26 cellular contexts compared by ENCODE assay signal in genomic region chr1:188295157-188295556, GRCh38.
"Had no signal": no experiment of that assay in that cellular context is flagged by ENCODE, and none has a peak within 500 bp of the region (broad histone marks: within the 10 kb centered on the region; RNA-seq: fewer than 3 reads in every experiment).

No MANE protein-coding gene starts in this region.

- DNase-seq: activated CD4-positive, alpha-beta T cell treated with anti-CD3 and anti-CD28 coated beads, Interleukin-2, amount 50 U/mL, for 1 hour; activated CD8-positive, alpha-beta memory T cell treated with anti-CD3 and anti-CD28 coated beads for 24 hours; activated CD8-positive, alpha-beta memory T cell treated with anti-CD3 and anti-CD28 coated beads, Interleukin-2, amount 50 U/mL, for 48 hours; activated effector memory CD4-positive, alpha-beta T cell treated with Interleukin-2 at 50 U/mL for 16 hours; activated naive CD4-positive, alpha-beta T cell treated with anti-CD3 and anti-CD28 coated beads, Interleukin-2, amount 10 ng/mL, durations not matched to agents 7 days and 5 days; activated naive CD8-positive, alpha-beta T cell treated with anti-CD3 and anti-CD28 coated beads, Interleukin-2, amount 50 U/mL, for 24 hours; activated T-cell treated with anti-CD3 and anti-CD28 coated beads, Interleukin-2, amount 50 U/mL, for 48 hours; anterior cingulate cortex; colonic mucosa; gastrocnemius medialis; heart right ventricle; immature natural killer cell; left cardiac atrium; lower lobe of right lung; right cardiac atrium; stimulated activated naive CD8-positive, alpha-beta T cell treated with anti-CD3 and anti-CD28 coated beads, Interleukin-15, Interleukin-2, amounts not matched to agents 100 U/mL and 50 U/mL, for 24 hours; substantia nigra; trophoblast cell had no signal

- H3K4me1 Mint-ChIP-seq: activated naive CD4-positive, alpha-beta T cell treated with anti-CD3 and anti-CD28 coated beads, Interleukin-2, amount 10 ng/mL, durations not matched to agents 7 days and 5 days; activated naive CD8-positive, alpha-beta T cell treated with anti-CD3 and anti-CD28 coated beads, Interleukin-2, amount 50 U/mL, for 24 hours; central memory CD8-positive, alpha-beta T cell; immature natural killer cell had no signal

- ATAC-seq: activated CD4-positive, CD25-positive, alpha-beta regulatory T cell treated with anti-CD3 and anti-CD28 coated beads, Interleukin-2, amount 50 U/mL, for 24 hours; activated naive CD8-positive, alpha-beta T cell treated with anti-CD3 and anti-CD28 coated beads, Interleukin-2, amount 50 U/mL, for 24 hours; esophagus mucosa; gastrocnemius medialis; heart right ventricle; left cardiac atrium; lower lobe of right lung; natural killer cell treated with Interleukin-12 subunit alpha and Interleukin-12 subunit beta and Interleukin-15 and Interleukin-18, amount 100 ng/mL, for 72 hours; right cardiac atrium; stimulated activated naive CD8-positive, alpha-beta T cell treated with anti-CD3 and anti-CD28 coated beads, Interleukin-15, Interleukin-2, amounts not matched to agents 100 U/mL and 50 U/mL, for 24 hours had no signal

- H3K9me3 ChIP-seq: colonic mucosa, gastrocnemius medialis, lower lobe of right lung, vagina had no signal

- H3K36me3 Mint-ChIP-seq: activated naive CD4-positive, alpha-beta T cell treated with anti-CD3 and anti-CD28 coated beads, Interleukin-2, amount 10 ng/mL, durations not matched to agents 7 days and 5 days; brain; mesothelial cell of epicardium had no signal

- H3K36me3 ChIP-seq: colonic mucosa, gastrocnemius medialis, heart right ventricle, lower lobe of right lung, vagina had no signal

- H3K27ac Mint-ChIP-seq: activated naive CD4-positive, alpha-beta T cell treated with anti-CD3 and anti-CD28 coated beads, Interleukin-2, amount 10 ng/mL, durations not matched to agents 7 days and 5 days; activated naive CD8-positive, alpha-beta T cell treated with anti-CD3 and anti-CD28 coated beads, Interleukin-2, amount 50 U/mL, for 24 hours; brain; immature natural killer cell; mesothelial cell of epicardium; natural killer cell treated with Interleukin-12 subunit alpha and Interleukin-12 subunit beta and Interleukin-15 and Interleukin-18, amount 100 ng/mL, for 72 hours had no signal

- H3K27me3 ChIP-seq: colonic mucosa, gastrocnemius medialis, heart right ventricle, vagina had no signal

- H3K27me3 Mint-ChIP-seq: activated naive CD4-positive, alpha-beta T cell treated with anti-CD3 and anti-CD28 coated beads, Interleukin-2, amount 10 ng/mL, durations not matched to agents 7 days and 5 days; activated naive CD8-positive, alpha-beta T cell treated with anti-CD3 and anti-CD28 coated beads, Interleukin-2, amount 50 U/mL, for 24 hours; central memory CD8-positive, alpha-beta T cell; natural killer cell treated with Interleukin-12 subunit alpha and Interleukin-12 subunit beta and Interleukin-15 and Interleukin-18, amount 100 ng/mL, for 72 hours had no signal

- H3K4me1 ChIP-seq: colonic mucosa, gastrocnemius medialis, heart right ventricle, lower lobe of right lung, vagina had no signal

- H3K4me3 ChIP-seq: colonic mucosa, gastrocnemius medialis, heart right ventricle, lower lobe of right lung, skin epidermis, vagina had no signal

- H3K27ac ChIP-seq: colonic mucosa, gastrocnemius medialis, heart right ventricle, lower lobe of right lung, skin epidermis, vagina had no signal

- H3K4me3 Mint-ChIP-seq: activated naive CD4-positive, alpha-beta T cell treated with anti-CD3 and anti-CD28 coated beads, Interleukin-2, amount 10 ng/mL, durations not matched to agents 7 days and 5 days; activated naive CD8-positive, alpha-beta T cell treated with anti-CD3 and anti-CD28 coated beads, Interleukin-2, amount 50 U/mL, for 24 hours; brain; central memory CD8-positive, alpha-beta T cell; immature natural killer cell; mesothelial cell of epicardium; natural killer cell treated with Interleukin-12 subunit alpha and Interleukin-12 subunit beta and Interleukin-15 and Interleukin-18, amount 100 ng/mL, for 72 hours had no signal
